Comparison of ENCODE assay signal across 18 cellular contexts in the genomic region with DNA sequence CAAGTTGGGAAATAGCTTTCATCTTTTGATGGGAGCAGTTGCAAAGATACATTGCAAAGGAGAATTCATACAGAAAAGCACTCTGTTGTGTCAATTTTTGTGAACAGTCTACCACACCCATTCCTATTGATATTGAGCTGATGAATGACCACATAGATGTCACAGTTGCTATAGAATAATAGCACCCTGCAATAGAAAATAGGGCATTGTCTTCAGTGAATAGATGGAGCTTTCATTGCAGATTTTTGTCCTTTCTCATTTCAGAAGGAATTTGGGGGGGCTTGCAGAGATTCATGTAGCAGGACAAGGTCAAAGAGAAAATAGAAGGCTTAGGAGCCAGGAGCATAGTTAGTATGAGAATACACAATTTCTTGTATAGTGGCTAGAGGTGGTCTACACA.
"Had no signal": no experiment of that assay in that cellular context is flagged by ENCODE, and none has a peak within 500 bp of the region (broad histone marks: within the 10 kb centered on the region; RNA-seq: fewer than 3 reads in every experiment).

No MANE protein-coding gene starts in this region.

- H3K27me3 ChIP-seq: heart right ventricle, left lung, spleen had no signal

- DNase-seq: cerebellar nuclear complex; effector CD8-positive, alpha-beta T cell; foreskin melanocyte; heart right ventricle; islet precursor cell; left lung; lower lobe of right lung; mesenchymal stem cell; naive B cell; nephron progenitor cell; psoas muscle; spleen; stimulated activated CD4-positive, alpha-beta T cell treated with anti-CD3 and anti-CD28 coated beads, Interleukin-15, amount 100 ng/mL, for 24 hours; stimulated activated CD4-positive, alpha-beta T cell treated with anti-CD3 and anti-CD28 coated beads, Interleukin-1b, Interleukin-23, amount 100 ng/mL, for 48 hours; stimulated activated CD4-positive, alpha-beta T cell treated with anti-CD3 and anti-CD28 coated beads, Interleukin-4, amount 100 ng/mL, for 24 hours; trophoblast cell had no signal

- H3K4me3 ChIP-seq: coronary artery, heart right ventricle, left lung, lower lobe of right lung, psoas muscle, spleen had no signal

- H3K36me3 ChIP-seq: heart right ventricle, left lung, lower lobe of right lung, spleen had no signal

- H3K27ac ChIP-seq: coronary artery, heart right ventricle, left lung, lower lobe of right lung, parathyroid adenoma, psoas muscle, spleen had no signal
